Comparison of ENCODE assay signal across 26 cellular contexts in the genomic region with DNA sequence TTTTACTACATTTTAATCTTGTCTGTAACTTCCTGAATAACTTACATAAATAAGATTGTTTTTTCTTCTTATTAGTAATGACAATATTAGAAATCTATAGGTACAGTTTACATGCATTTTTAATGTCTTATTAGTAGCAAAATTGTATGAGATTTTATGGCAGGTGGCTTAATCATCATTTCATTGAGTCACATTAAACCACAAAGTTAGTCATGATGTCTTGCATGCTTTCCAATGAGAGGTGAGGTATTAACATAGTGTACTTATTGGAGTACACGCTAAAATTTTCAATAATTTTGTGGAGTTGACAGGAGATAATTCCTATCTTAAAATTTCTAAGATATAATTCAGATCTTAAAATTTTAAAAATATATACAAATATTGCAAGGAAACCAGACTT.
DNase-seq lines count a peak whose midpoint lies in the region; ATAC-seq, FAIRE-seq and TF ChIP-seq lines count a peak whose summit lies in the region.
"Had no signal": no experiment of that assay in that cellular context is flagged by ENCODE, and none has a peak within 500 bp of the region (broad histone marks: within the 10 kb centered on the region; RNA-seq: fewer than 3 reads in every experiment).

No MANE protein-coding gene starts in this region.

- no peak for TF ChIP-seq CTCF in mammary epithelial cell (conservative IDR thresholded peaks at IDR 0.05 in 1 of 2, IDR thresholded peaks at IDR 0.05 in 1 of 2; ENCODE audit: extremely low read depth in 1 of 2, insufficient read depth in 1 of 2, low read depth in 1 of 2, low read length in 2 of 2)

- no peaks in the 10 kb centered on the region for H3K4me1 ChIP-seq in mammary epithelial cell (ENCODE audit: insufficient read depth, low read length)
- H3K4me1 ChIP-seq: BLaER1 treated with 17β-estradiol and CSF1 and Interleukin-3, amounts not matched to agents 10 nM and 100 nM; sigmoid colon; testis had no signal

- in situ Hi-C loops in mammary epithelial cell (cut with MboI; ENCODE audit: low sequenced_read_pairs in 2 of 2): no loop called here

- no TSS peak for BruUV-seq in mammary epithelial cell (replicated peaks; lab: Mats Ljungman, UMichigan)

- DNase-seq in H54 (ENCODE audit: insufficient read length, low spot score) (no peak), NCI-H226 (peak; percentile 31), mammary epithelial cell (peak; percentile 66), kidney tubule cell (ENCODE audit: low spot score) (peak; percentile 62), SW 1271 (lab: John Stamatoyannopoulos, UW) (no peak), NCI-H1436 (lab: John Stamatoyannopoulos, UW) (no peak), DMS79 (lab: John Stamatoyannopoulos, UW) (no peak)
- DNase-seq: activated CD4-positive, alpha-beta T cell treated with anti-CD3 and anti-CD28 coated beads for 4 hours; activated naive CD8-positive, alpha-beta T cell treated with anti-CD3 and anti-CD28 coated beads, Interleukin-2, amount 50 U/mL, for 24 hours; activated T-cell treated with anti-CD3 and anti-CD28 coated beads, Interleukin-2, amount 50 U/mL, for 24 hours; mesenchymal stem cell; MM.1S; NCI-H2029 treated with DMSO at 0.1 percent for 48 hours; NCI-H345; NCI-H82; sigmoid colon; stimulated activated naive CD4-positive, alpha-beta T cell treated with Interleukin-2 at 50 U/mL for 16 hours; testis had no signal

- FAIRE-seq in H54 (lab: Jason Lieb, UNC): peak; percentile 85
- FAIRE-seq: urothelium cell line had no signal

- no peak for TF ChIP-seq POLR2A in H54 (IDR thresholded peaks at IDR 0.05; ENCODE audit: low read depth, low read length)

- no peaks in the 10 kb centered on the region for H3K27me3 ChIP-seq in mammary epithelial cell (ENCODE audit: insufficient read depth, low read length)
- H3K27me3 ChIP-seq: BLaER1 treated with 17β-estradiol and CSF1 and Interleukin-3, amounts not matched to agents 10 nM and 100 nM; neural progenitor cell; sigmoid colon; testis had no signal

- intact Hi-C loops in mammary epithelial cell (cut with micrococcal nuclease): no loop called here

- H3K9ac ChIP-seq in mammary epithelial cell (ENCODE audit: insufficient read depth, low read length): no peak overlapping the region
- H3K9ac ChIP-seq: BLaER1 treated with 17β-estradiol and CSF1 and Interleukin-3, amounts not matched to agents 10 nM and 100 nM; neural progenitor cell had no signal

- no peak overlapping the region for H3K4me2 ChIP-seq in mammary epithelial cell (ENCODE audit: insufficient read depth, low read depth, low read length)
- H3K4me2 ChIP-seq: BLaER1 treated with 17β-estradiol and CSF1 and Interleukin-3, amounts not matched to agents 10 nM and 100 nM; neural progenitor cell had no signal

- H3K27ac ChIP-seq in mammary epithelial cell (ENCODE audit: insufficient read depth, low read depth, low read length): no peak overlapping the region
- H3K27ac ChIP-seq: BLaER1 treated with 17β-estradiol and CSF1 and Interleukin-3, amounts not matched to agents 10 nM and 100 nM; epithelial cell of prostate; neural progenitor cell; sigmoid colon; testis; VCaP had no signal

- ATAC-seq in HG03442 (IDR thresholded peaks at IDR 0.05; ENCODE audit: unreplicated experiment): no peak
- ATAC-seq: activated naive CD8-positive, alpha-beta T cell treated with anti-CD3 and anti-CD28 coated beads, Interleukin-2, amount 50 U/mL, for 24 hours; left lobe of liver; Right ventricle myocardium inferior had no signal

- H3K4me3 ChIP-seq in mammary epithelial cell (replicated peaks in 1 of 3; ENCODE audit: insufficient read depth in 1 of 3, low read depth in 2 of 3, low read length in 3 of 3): no peak overlapping the region
- H3K4me3 ChIP-seq: BLaER1 treated with 17β-estradiol and CSF1 and Interleukin-3, amounts not matched to agents 10 nM and 100 nM; neural progenitor cell; sigmoid colon; testis had no signal

- no peaks in the 10 kb centered on the region for H4K20me1 ChIP-seq in mammary epithelial cell (ENCODE audit: insufficient read depth, low read length)
- H4K20me1 ChIP-seq: BLaER1 treated with 17β-estradiol and CSF1 and Interleukin-3, amounts not matched to agents 10 nM and 100 nM had no signal

- dilution Hi-C loops in mammary epithelial cell (cut with HindIII; ENCODE audit: low sequenced_read_pairs): no loop called here

- CTCF ChIA-PET in mammary epithelial cell (lab: Charles Lee; ENCODE audit: low non-redundant PET): no interaction called here

- H3K79me2 ChIP-seq in mammary epithelial cell (ENCODE audit: insufficient read depth, low read length): no peaks in the 10 kb centered on the region

- no peaks in the 10 kb centered on the region for H3K36me3 ChIP-seq in mammary epithelial cell (ENCODE audit: insufficient read depth, low read length)
- H3K36me3 ChIP-seq: BLaER1 treated with 17β-estradiol and CSF1 and Interleukin-3, amounts not matched to agents 10 nM and 100 nM; neural progenitor cell; sigmoid colon had no signal

- 84% methylated on average over 1 of the region's 1 CpG for whole genome bisulfite sequencing in mammary epithelial cell (ENCODE audit: low coverage, missing lambda C conversion rate)

- no peaks in the 10 kb centered on the region for H3K9me3 ChIP-seq in mammary epithelial cell (replicated peaks; ENCODE audit: insufficient read depth, low read length)
- H3K9me3 ChIP-seq: testis had no signal

- no peak overlapping the region for H2AFZ ChIP-seq in mammary epithelial cell (ENCODE audit: low read depth, low read length)

Comparison
In these comparisons a context has a peak if more than half of its experiments do, and no peak if none do; other contexts are left out.
1. DNase-seq: peak in NCI-H226 (single experiment), mammary epithelial cell (single experiment) and kidney tubule cell (single experiment); none in H54 (single experiment), SW 1271 (0 of 2), NCI-H1436 (single experiment) and DMS79 (single experiment).